Comparison of ENCODE assay signal across 21 cellular contexts in the genomic region with DNA sequence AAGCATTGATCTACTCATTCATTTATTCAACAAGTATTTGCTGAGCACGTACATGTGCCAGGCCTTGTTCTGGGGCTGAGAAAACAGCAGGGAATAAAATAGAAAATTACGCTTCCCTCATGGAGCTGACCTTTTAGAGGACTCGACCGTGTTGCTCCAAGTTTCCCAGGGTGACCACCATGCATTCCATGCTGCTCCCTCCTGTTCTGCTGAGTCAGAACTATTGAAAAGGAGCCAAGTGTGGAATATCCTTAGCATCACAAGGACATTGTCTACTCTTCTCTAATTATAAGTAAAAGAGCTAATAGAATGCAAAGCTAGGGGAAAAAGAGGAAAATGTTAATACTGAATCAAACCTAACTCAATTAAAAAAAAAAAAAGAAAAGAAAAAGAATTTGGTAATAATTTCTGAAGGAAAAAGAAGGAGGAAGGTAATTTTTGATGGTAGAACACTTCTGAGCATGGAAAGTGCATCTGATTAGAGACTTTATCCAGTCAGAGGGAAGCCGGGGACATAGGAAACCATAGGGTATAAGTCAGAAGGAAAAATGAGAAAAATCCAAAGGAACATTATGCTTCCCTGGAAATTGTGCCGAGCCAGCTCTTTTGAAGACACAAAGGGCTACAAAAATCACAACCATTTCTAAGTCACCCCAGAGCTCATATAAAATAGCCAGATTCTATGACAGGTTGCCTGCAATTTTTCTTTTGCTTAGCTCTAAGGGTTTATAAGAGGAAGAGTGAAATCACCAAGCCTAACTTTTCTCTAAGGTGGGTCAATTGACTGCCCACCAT.
"Had no signal": no experiment of that assay in that cellular context is flagged by ENCODE, and none has a peak within 500 bp of the region (broad histone marks: within the 10 kb centered on the region; RNA-seq: fewer than 3 reads in every experiment).

No MANE protein-coding gene starts in this region.

- ATAC-seq: foreskin keratinocyte; left cardiac atrium; natural killer cell treated with Interleukin-12 subunit alpha and Interleukin-12 subunit beta and Interleukin-15 and Interleukin-18, amount 100 ng/mL, for 72 hours had no signal

- H3K4me2 ChIP-seq: hepatocyte had no signal

- H3K27me3 Mint-ChIP-seq: activated B cell treated with CpG ODN at 0.5 μM for 24 hours; activated CD4-positive, alpha-beta memory T cell treated with anti-CD3 and anti-CD28 coated beads for 36 hours; activated naive CD8-positive, alpha-beta T cell treated with anti-CD3 and anti-CD28 coated beads for 36 hours; dendritic cell treated with granulocyte-macrophage colony-stimulating factor and Interleukin-4, amounts not matched to agents 40 ng/mL and 50 ng/mL, for 4 days; natural killer cell treated with Interleukin-12 subunit alpha and Interleukin-12 subunit beta and Interleukin-15 and Interleukin-18, amount 100 ng/mL, for 72 hours had no signal

- H3K4me3 Mint-ChIP-seq: activated B cell treated with CpG ODN at 0.5 μM for 24 hours; activated CD4-positive, alpha-beta memory T cell treated with anti-CD3 and anti-CD28 coated beads for 36 hours; activated naive CD8-positive, alpha-beta T cell treated with anti-CD3 and anti-CD28 coated beads for 36 hours; activated T-helper 1 cell treated with anti-CD3 and anti-CD28 coated beads, Interleukin-12 subunit alpha, Interleukin-12 subunit beta, Interleukin-2, Interleukin-4 antibody, amounts not matched to agents 30 ng/mL and 10 ng/mL and 1 ng/mL, durations not matched to agents 14 hours and 24 hours and 36 hours; dendritic cell treated with granulocyte-macrophage colony-stimulating factor and Interleukin-4, amounts not matched to agents 40 ng/mL and 50 ng/mL, for 4 days; natural killer cell treated with Interleukin-12 subunit alpha and Interleukin-12 subunit beta and Interleukin-15 and Interleukin-18, amount 100 ng/mL, for 72 hours had no signal

- H3K4me1 ChIP-seq: stomach, vagina had no signal

- H2AFZ ChIP-seq: hepatocyte had no signal

- H3K4me1 Mint-ChIP-seq: activated B cell treated with CpG ODN at 0.5 μM for 24 hours; activated naive CD8-positive, alpha-beta T cell treated with anti-CD3 and anti-CD28 coated beads for 36 hours had no signal

- H3K4me3 ChIP-seq: hepatocyte, skin epidermis, stomach, vagina had no signal

- H3K79me2 ChIP-seq: hepatocyte had no signal

- H3K27me3 ChIP-seq: foreskin keratinocyte, hepatocyte, stomach, vagina had no signal

- DNase-seq: activated B cell treated with CpG ODN at 0.5 μM for 24 hours; activated CD4-positive, alpha-beta memory T cell treated with anti-CD3 and anti-CD28 coated beads for 36 hours; activated CD4-positive, alpha-beta T cell treated with anti-CD3 and anti-CD28 coated beads for 4 hours; activated gamma-delta T cell treated with Interleukin-2 at 50 U/mL for 16 hours; activated naive CD8-positive, alpha-beta T cell treated with anti-CD3 and anti-CD28 coated beads for 36 hours; activated T-cell treated with anti-CD3 and anti-CD28 coated beads for 4 hours; amygdala; effector memory CD4-positive, alpha-beta T cell; foreskin keratinocyte; left cardiac atrium; mesenchymal stem cell; posterior cingulate gyrus; stimulated activated CD4-positive, alpha-beta T cell treated with anti-CD3 and anti-CD28 coated beads, Interleukin-4, amount 100 ng/mL, for 1 hour; stomach; trophoblast cell had no signal

- H3K36me3 Mint-ChIP-seq: activated CD4-positive, alpha-beta memory T cell treated with anti-CD3 and anti-CD28 coated beads for 36 hours; activated naive CD8-positive, alpha-beta T cell treated with anti-CD3 and anti-CD28 coated beads for 36 hours; natural killer cell treated with Interleukin-12 subunit alpha and Interleukin-12 subunit beta and Interleukin-15 and Interleukin-18, amount 100 ng/mL, for 72 hours had no signal

- H3K36me3 ChIP-seq: stomach, vagina had no signal

- H3K27ac ChIP-seq: foreskin keratinocyte, hepatocyte, skin epidermis, stomach, vagina had no signal

- H3K27ac Mint-ChIP-seq: activated B cell treated with CpG ODN at 0.5 μM for 24 hours; activated CD4-positive, alpha-beta memory T cell treated with anti-CD3 and anti-CD28 coated beads for 36 hours; activated naive CD8-positive, alpha-beta T cell treated with anti-CD3 and anti-CD28 coated beads for 36 hours; activated T-helper 1 cell treated with anti-CD3 and anti-CD28 coated beads, Interleukin-12 subunit alpha, Interleukin-12 subunit beta, Interleukin-2, Interleukin-4 antibody, amounts not matched to agents 30 ng/mL and 10 ng/mL and 1 ng/mL, durations not matched to agents 14 hours and 24 hours and 36 hours; dendritic cell treated with granulocyte-macrophage colony-stimulating factor and Interleukin-4, amounts not matched to agents 40 ng/mL and 50 ng/mL, for 4 days; natural killer cell treated with Interleukin-12 subunit alpha and Interleukin-12 subunit beta and Interleukin-15 and Interleukin-18, amount 100 ng/mL, for 72 hours had no signal
